8 cellular contexts compared by ENCODE assay signal in genomic region chr15:89090791-89091666, GRCh38. TPM values are rescaled to one million over a fixed set of nuclear protein-coding genes. Genes with fewer than 3 reads are reported as not detected.
DNase-seq lines count a peak whose midpoint lies in the region; ATAC-seq, FAIRE-seq and TF ChIP-seq lines count a peak whose summit lies in the region.

No MANE protein-coding gene starts in this region.

- 24 to 29% methylated on average over 12 of the region's 12 CpGs for WGBS in heart right ventricle, 2 donors
- WGBS in sigmoid colon, 2 donors: 41 to 68% methylated on average over 12 of the region's 12 CpGs

- DNase-seq in AG04450 (ENCODE audit: low read depth, low spot score): no peak
- no peak for DNase-seq in GM19239 (ENCODE audit: insufficient read length, low spot score)
- DNase-seq in PC-3: peak; percentile 83
- peak; percentile 67 to 78 for DNase-seq in heart right ventricle
- peak; percentile 87 for DNase-seq in sigmoid colon
- no peak for DNase-seq in ecto neural progenitor cell (ENCODE audit: low spot score)
- no peak for DNase-seq in NCI-H128 (lab: John Stamatoyannopoulos, UW; ENCODE audit: unreplicated experiment)

- peak; percentile 8 for FAIRE-seq in GM19239 (lab: Jason Lieb, UNC)

- H2AFZ ChIP-seq in PC-3 (ENCODE audit: low read length): peak overlapping the region; percentile 54

- H3K4me1 Mint-ChIP-seq in activated naive CD8-positive, alpha-beta T cell (ENCODE audit: low read depth): peaks cover 43% of the 10 kb centered on the region

- H3K9ac ChIP-seq in PC-3 (ENCODE audit: low read length): peak overlapping the region; percentile 61

- H3K9me2 ChIP-seq in PC-3 (replicated peaks; ENCODE audit: low read length): no peaks in the 10 kb centered on the region

- H3K9me3 ChIP-seq in AG04450 (ENCODE audit: control insufficient read depth, insufficient read depth, low read length) (no peaks in the 10 kb centered on the region; the same call in 1 of the 2 replicates), PC-3 (ENCODE audit: low read length) (no peaks in the 10 kb centered on the region), heart right ventricle (no peaks in the 10 kb centered on the region), sigmoid colon (no peaks in the 10 kb centered on the region)

- peak in 1 of 2 donors; percentile 46 for TF ChIP-seq POLR2A in sigmoid colon (IDR thresholded peaks at IDR 0.05)

- H3K36me3 ChIP-seq in PC-3 (ENCODE audit: low read depth, low read length): no peaks in the 10 kb centered on the region
- peaks cover 0 to 17% (median 0%) of the 10 kb centered on the region in 9 donors for H3K36me3 ChIP-seq in heart right ventricle
- H3K36me3 ChIP-seq in sigmoid colon: no peaks in the 10 kb centered on the region

- H3K27ac ChIP-seq in AG04450 (ENCODE audit: low read depth, low read length) (peak overlapping the region; percentile 52), PC-3 (ENCODE audit: low read length) (peak overlapping the region; percentile 76), heart right ventricle (peak overlapping the region; percentile 74 to 98 (median 96)), sigmoid colon (peak overlapping the region; percentile 94 to 98 (median 96))

- peaks cover 52% of the 10 kb centered on the region for H3K4me1 ChIP-seq in PC-3 (ENCODE audit: insufficient read depth, low read length)
- H3K4me1 ChIP-seq in heart right ventricle: peaks cover 0 to 86% (median 75%) of the 10 kb centered on the region in 9 donors
- H3K4me1 ChIP-seq in sigmoid colon: peaks cover 0 to 88% (median 82%) of the 10 kb centered on the region in 4 donors

- peak overlapping the region; percentile 96 for H3K27ac Mint-ChIP-seq in activated naive CD8-positive, alpha-beta T cell

- no peaks in the 10 kb centered on the region for H4K20me1 ChIP-seq in PC-3 (ENCODE audit: low read length)

- H3K27me3 Mint-ChIP-seq in activated naive CD8-positive, alpha-beta T cell: no peaks in the 10 kb centered on the region

- POLR2A ChIA-PET in AG04450 (lab: Yijun Ruan, JAX) (interaction anchor here (1.5 kb wide), 1 partner anchor 10 kb away, joined by 5 read pairs; no protein-coding TSS in a partner anchor), PC-3 (lab: Charles Lee; ENCODE audit: unreplicated experiment) (interaction anchor here (0.7 to 2.3 kb wide), 3 partner anchors 10 to 477 kb away, joined by 3 to 15 read pairs (median 4); no protein-coding TSS in a partner anchor)

- peak; percentile 39 for ATAC-seq in PC-3
- peak in 6 of 8 donors; percentile 4 to 41 (median 20) for ATAC-seq in heart right ventricle

- H3K36me3 Mint-ChIP-seq in activated naive CD8-positive, alpha-beta T cell: peaks cover 3% of the 10 kb centered on the region

- BruUV-seq in PC-3 (replicated peaks; lab: Mats Ljungman, UMichigan): TSS peak; percentile 31

- peak overlapping the region; percentile 48 for H3K4me3 ChIP-seq in AG04450 (ENCODE audit: low read depth, low read length)
- H3K4me3 ChIP-seq in PC-3 (ENCODE audit: low read length): peak overlapping the region; percentile 63
- H3K4me3 ChIP-seq in heart right ventricle: peak overlapping the region in 9 of 10 donors; percentile 9 to 98 (median 89)
- H3K4me3 ChIP-seq in sigmoid colon: peak overlapping the region in 3 of 4 donors; percentile 25 to 82 (median 38)

- intact Hi-C loops in PC-3 (cut with micrococcal nuclease): loop anchor here (1.0 to 5.0 kb wide), 3 partner anchors 10 to 78 kb away; no protein-coding TSS in a partner anchor
- intact Hi-C loops in heart right ventricle (cut with DNase I): loop anchor here in 4 of 10 donors (2.0 to 5.0 kb wide), 3 partner anchors 14 to 66 kb away; no protein-coding TSS in a partner anchor
- intact Hi-C loops in sigmoid colon (cut with DNase I): no loop called here

- peak in 2 of 4 donors; percentile 5 to 81 for TF ChIP-seq EP300 in sigmoid colon (IDR thresholded peaks at IDR 0.05)

- peaks cover 65% of the 10 kb centered on the region for H3K79me2 ChIP-seq in PC-3 (ENCODE audit: low read length)

- no peaks in the 10 kb centered on the region for H3K9me3 Mint-ChIP-seq in activated naive CD8-positive, alpha-beta T cell (ENCODE audit: low read depth)

- H3K27me3 ChIP-seq in AG04450 (ENCODE audit: control insufficient read depth, insufficient read depth, low read length): no peaks in the 10 kb centered on the region
- no peaks in the 10 kb centered on the region for H3K27me3 ChIP-seq in PC-3 (ENCODE audit: low read length)
- H3K27me3 ChIP-seq in heart right ventricle: no peaks in the 10 kb centered on the region
- H3K27me3 ChIP-seq in sigmoid colon: no peaks in the 10 kb centered on the region

- no peaks in the 10 kb centered on the region for H3F3A ChIP-seq in PC-3 (ENCODE audit: low read length, unreplicated experiment)

- H3K4me2 ChIP-seq in PC-3 (ENCODE audit: low read length): peak overlapping the region; percentile 87

- CTCF ChIA-PET in AG04450 (lab: Charles Lee): interaction anchor here (0.6 to 8.0 kb wide), 12 partner anchors 10 to 186 kb away, joined by 3 to 58 read pairs (median 6); no protein-coding TSS in a partner anchor
- CTCF ChIA-PET in PC-3 (lab: Charles Lee): interaction anchor here (0.5 to 1.0 kb wide), 4 partner anchors 10 to 57 kb away, joined by 3 to 5 read pairs (median 3); no protein-coding TSS in a partner anchor

- peak overlapping the region; percentile 87 for H3K4me3 Mint-ChIP-seq in activated naive CD8-positive, alpha-beta T cell

- TF ChIP-seq CTCF in AG04450 (IDR thresholded peaks at IDR 0.05; ENCODE audit: low read depth, low read length) (no peak), PC-3 (conservative IDR thresholded peaks at IDR 0.05; ENCODE audit: low read depth, low read length) (peak; percentile 29; the same call in 1 of the 2 replicates), heart right ventricle (IDR thresholded peaks at IDR 0.05) (peak in 2 of 9 donors; percentile 13 to 36), sigmoid colon (IDR thresholded peaks at IDR 0.05) (no peak)

RNA-seq across cellular contexts. Expression of gene ABHD2, which starts 2.8 kb away (rescaled TPM):
- polyA plus RNA-seq in AG04450 (2011; rRNA removed): 51.5 and 60.1 TPM in 2 replicates
- polyA minus RNA-seq in AG04450 (2011; rRNA and poly(A)+ RNA removed): 153 and 175 TPM in 2 replicates
- 31.4 and 34.0 TPM in 2 replicates for total RNA-seq in PC-3 (2014; rRNA removed)
- total RNA-seq in heart right ventricle: 100 to 1,000 TPM in 8 of 10 donors, 10 to 100 TPM in 2; 74.9 to 201 (median 123) TPM
- polyA plus RNA-seq in heart right ventricle: 10 to 100 TPM in 1 of 2 donors, 1 to 10 TPM in 1; 9.1 to 41.6 TPM
- 10 to 100 TPM; 32.9 to 81.5 (median 49.0) TPM for total RNA-seq in sigmoid colon
- 10 to 100 TPM in 1 of 3 donors, 1 to 10 TPM in 2; 1.8 to 27.7 (median 4.2) TPM for polyA plus RNA-seq in sigmoid colon

Comparison
In these comparisons a context has a peak if more than half of its experiments do, and no peak if none do; other contexts are left out.
1. DNase-seq: peak in PC-3 (single experiment), heart right ventricle (2 of 2) and sigmoid colon (single experiment); none in AG04450 (single experiment), GM19239 (single experiment), ecto neural progenitor cell (single experiment) and NCI-H128 (single experiment).
2. H3K4me3 ChIP-seq: peak in every context shown above with its lines; median percentile 89 in heart right ventricle; 63 in PC-3; 48 in AG04450; 38 in sigmoid colon.
3. Peak in every context shown above with its lines, with median percentiles within 50 percentile points of each other: H3K27ac ChIP-seq.